1 cellular context compared by ENCODE assay signal in genomic region chr1:12625276-12625675, GRCh38.
TF ChIP-seq lines count a peak whose summit lies in the region.

No MANE protein-coding gene starts in this region.

TF ChIP-seq in WTC11, 78 proteins besides CTCF, POLR2A, EP300 and RAD21 (continued from another document):
- TF ChIP-seq, protein P1, sequence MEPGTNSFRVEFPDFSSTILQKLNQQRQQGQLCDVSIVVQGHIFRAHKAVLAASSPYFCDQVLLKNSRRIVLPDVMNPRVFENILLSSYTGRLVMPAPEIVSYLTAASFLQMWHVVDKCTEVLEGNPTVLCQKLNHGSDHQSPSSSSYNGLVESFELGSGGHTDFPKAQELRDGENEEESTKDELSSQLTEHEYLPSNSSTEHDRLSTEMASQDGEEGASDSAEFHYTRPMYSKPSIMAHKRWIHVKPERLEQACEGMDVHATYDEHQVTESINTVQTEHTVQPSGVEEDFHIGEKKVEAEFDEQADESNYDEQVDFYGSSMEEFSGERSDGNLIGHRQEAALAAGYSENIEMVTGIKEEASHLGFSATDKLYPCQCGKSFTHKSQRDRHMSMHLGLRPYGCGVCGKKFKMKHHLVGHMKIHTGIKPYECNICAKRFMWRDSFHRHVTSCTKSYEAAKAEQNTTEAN (CRISPR knock-in tag; IDR thresholded peaks at IDR 0.05), result no peak
- TF ChIP-seq MXD4 (CRISPR knock-in tag; IDR thresholded peaks at IDR 0.05; ENCODE audit: borderline replicate concordance), result no peak
- TF ChIP-seq OVOL2 (CRISPR knock-in tag; IDR thresholded peaks at IDR 0.05; ENCODE audit: borderline replicate concordance), result no peak
- TF ChIP-seq GTF2I (CRISPR knock-in tag; conservative IDR thresholded peaks at IDR 0.05), result no peak
- TF ChIP-seq, protein P2, sequence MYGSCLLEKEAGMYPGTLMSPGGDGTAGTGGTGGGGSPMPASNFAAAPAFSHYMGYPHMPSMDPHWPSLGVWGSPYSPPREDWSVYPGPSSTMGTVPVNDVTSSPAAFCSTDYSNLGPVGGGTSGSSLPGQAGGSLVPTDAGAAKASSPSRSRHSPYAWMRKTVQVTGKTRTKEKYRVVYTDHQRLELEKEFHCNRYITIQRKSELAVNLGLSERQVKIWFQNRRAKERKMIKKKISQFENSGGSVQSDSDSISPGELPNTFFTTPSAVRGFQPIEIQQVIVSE (CRISPR knock-in tag; IDR thresholded peaks at IDR 0.05; ENCODE audit: borderline replicate concordance), result no peak
- no peak for TF ChIP-seq NFATC4 (CRISPR knock-in tag; IDR thresholded peaks at IDR 0.05)
- no peak for TF ChIP-seq ZNF416 (CRISPR knock-in tag; IDR thresholded peaks at IDR 0.05)
- TF ChIP-seq ATF2 (CRISPR knock-in tag; IDR thresholded peaks at IDR 0.05; ENCODE audit: borderline replicate concordance, low read depth), result no peak
- TF ChIP-seq ERG (CRISPR knock-in tag; IDR thresholded peaks at IDR 0.05), result no peak
- TF ChIP-seq PRRX2 (CRISPR knock-in tag; IDR thresholded peaks at IDR 0.05), result no peak
- no peak for TF ChIP-seq MAX (CRISPR knock-in tag; IDR thresholded peaks at IDR 0.05)
